Comparison of ENCODE assay signal across 10 cellular contexts in the genomic region with DNA sequence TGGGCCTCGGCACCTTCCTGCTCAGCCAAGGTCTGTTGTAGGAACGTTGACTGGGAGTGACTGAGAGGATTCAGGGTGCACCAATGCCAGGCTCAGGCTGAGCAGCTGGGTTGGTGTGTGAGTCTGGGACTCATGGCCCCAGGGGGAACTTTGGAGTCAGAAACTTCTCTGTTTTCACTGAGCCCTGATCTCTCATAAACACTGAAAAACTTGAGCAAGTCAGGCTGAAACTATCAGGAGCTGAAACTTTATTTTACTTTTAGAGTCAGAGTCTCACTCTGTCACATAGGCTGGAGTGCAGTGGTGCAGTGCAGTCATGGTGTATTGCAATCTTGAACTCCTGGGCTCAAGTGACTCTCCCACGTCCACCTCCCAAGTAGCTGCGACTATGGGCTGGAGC. TPM values are rescaled to one million over a fixed set of nuclear protein-coding genes. Genes with fewer than 3 reads are reported as not detected.
DNase-seq lines count a peak whose midpoint lies in the region; ATAC-seq and TF ChIP-seq lines count a peak whose summit lies in the region.
"Had no signal": no experiment of that assay in that cellular context is flagged by ENCODE, and none has a peak within 500 bp of the region (broad histone marks: within the 10 kb centered on the region; RNA-seq: fewer than 3 reads in every experiment).

No MANE protein-coding gene starts in this region.

- no peaks in the 10 kb centered on the region for H3K27me3 Mint-ChIP-seq in activated CD4-positive, alpha-beta T cell treated with anti-CD3 and anti-CD28 coated beads, Interleukin-2, amount 10 ng/mL, durations not matched to agents 24 days and 14 days
- no peaks in the 10 kb centered on the region for H3K27me3 Mint-ChIP-seq in stimulated activated naive B cell treated with anti-CD40 and anti-IgM and Interleukin-4, amounts not matched to agents 10 μg/mL and 1 μg/mL and 100 μg/mL, for 72 hours

- peak overlapping the region; percentile 61 for H3K27ac ChIP-seq in RWPE1

- intact Hi-C loops in activated CD4-positive, alpha-beta T cell treated with anti-CD3 and anti-CD28 coated beads, Interleukin-2, amount 10 ng/mL, durations not matched to agents 24 days and 14 days (cut with micrococcal nuclease) = loop anchor here (2.0 to 10.0 kb wide), 4 partner anchors 257 to 1769 kb away; no protein-coding TSS in a partner anchor

- no peaks in the 10 kb centered on the region for H3K9me3 Mint-ChIP-seq in activated CD4-positive, alpha-beta T cell treated with anti-CD3 and anti-CD28 coated beads, Interleukin-2, amount 10 ng/mL, durations not matched to agents 24 days and 14 days
- peaks cover 9% of the 10 kb centered on the region in 2 donors for H3K9me3 Mint-ChIP-seq in stimulated activated naive B cell treated with anti-CD40 and anti-IgM and Interleukin-4, amounts not matched to agents 10 μg/mL and 1 μg/mL and 100 μg/mL, for 72 hours

- ATAC-seq in HG02571 (IDR thresholded peaks at IDR 0.05; ENCODE audit: unreplicated experiment) = peak; percentile 80
- peak; percentile 60 to 74 for ATAC-seq in stimulated activated naive B cell treated with anti-CD40 and anti-IgM and Interleukin-4, amounts not matched to agents 10 μg/mL and 1 μg/mL and 100 μg/mL, for 72 hours (replicated peaks)

- POLR2A ChIA-PET in RWPE1 (lab: Yijun Ruan, JAX; ENCODE audit: low non-redundant PET) = no interaction called here

- no peak for DNase-seq in activated CD4-positive, alpha-beta T cell treated with anti-CD3 and anti-CD28 coated beads, Interleukin-2, amount 10 ng/mL, durations not matched to agents 24 days and 14 days
- DNase-seq in activated CD4-positive, alpha-beta T cell treated with anti-CD3 and anti-CD28 coated beads for 4 hours = no peak
- no peak for DNase-seq in RWPE1 (ENCODE audit: low spot score)
- DNase-seq in stimulated activated naive B cell treated with anti-CD40 and anti-IgM and Interleukin-4, amounts not matched to agents 10 μg/mL and 1 μg/mL and 100 μg/mL, for 72 hours = peak; percentile 34
- DNase-seq in NCI-H748 (lab: John Stamatoyannopoulos, UW; ENCODE audit: unreplicated experiment) = no peak
- DNase-seq in anterior cingulate cortex (lab: John Stamatoyannopoulos, UW) = no peak
- DNase-seq in SIG-M5 treated with dmso at 0.1 percent for 504 hours (lab: John Stamatoyannopoulos, UW; ENCODE audit: unreplicated experiment) = no peak
- DNase-seq: NCI-H446, SW 1271 had no signal

- H3K36me3 Mint-ChIP-seq in activated CD4-positive, alpha-beta T cell treated with anti-CD3 and anti-CD28 coated beads, Interleukin-2, amount 10 ng/mL, durations not matched to agents 24 days and 14 days (ENCODE audit: low read depth) = peaks cover 38% of the 10 kb centered on the region
- H3K36me3 Mint-ChIP-seq in stimulated activated naive B cell treated with anti-CD40 and anti-IgM and Interleukin-4, amounts not matched to agents 10 μg/mL and 1 μg/mL and 100 μg/mL, for 72 hours = peaks cover 60 to 72% of the 10 kb centered on the region in 2 donors

- no peak for TF ChIP-seq CTCF in RWPE1 (conservative IDR thresholded peaks at IDR 0.05; ENCODE audit: low read depth)

- peak overlapping the region; percentile 39 for H3K4me3 Mint-ChIP-seq in activated CD4-positive, alpha-beta T cell treated with anti-CD3 and anti-CD28 coated beads, Interleukin-2, amount 10 ng/mL, durations not matched to agents 24 days and 14 days
- H3K4me3 Mint-ChIP-seq in stimulated activated naive B cell treated with anti-CD40 and anti-IgM and Interleukin-4, amounts not matched to agents 10 μg/mL and 1 μg/mL and 100 μg/mL, for 72 hours = peak overlapping the region; percentile 66 to 74

- peaks cover 49% of the 10 kb centered on the region for H3K4me1 Mint-ChIP-seq in activated CD4-positive, alpha-beta T cell treated with anti-CD3 and anti-CD28 coated beads, Interleukin-2, amount 10 ng/mL, durations not matched to agents 24 days and 14 days
- peaks cover 70 to 97% of the 10 kb centered on the region in 2 donors for H3K4me1 Mint-ChIP-seq in stimulated activated naive B cell treated with anti-CD40 and anti-IgM and Interleukin-4, amounts not matched to agents 10 μg/mL and 1 μg/mL and 100 μg/mL, for 72 hours

- CTCF ChIA-PET in RWPE1 (lab: Yijun Ruan, JAX) = interaction anchor here (0.7 kb wide), 1 partner anchor 95 kb away, joined by 3 read pairs; no protein-coding TSS in a partner anchor

- H3K27ac Mint-ChIP-seq in activated CD4-positive, alpha-beta T cell treated with anti-CD3 and anti-CD28 coated beads, Interleukin-2, amount 10 ng/mL, durations not matched to agents 24 days and 14 days = peak overlapping the region; percentile 82
- peak overlapping the region; percentile 96 for H3K27ac Mint-ChIP-seq in stimulated activated naive B cell treated with anti-CD40 and anti-IgM and Interleukin-4, amounts not matched to agents 10 μg/mL and 1 μg/mL and 100 μg/mL, for 72 hours

RNA-seq across cellular contexts. Expression of a gene that starts 3.0 kb away (rescaled TPM):
- 35.4 and 35.9 TPM in 2 replicates for total RNA-seq in activated CD4-positive, alpha-beta T cell treated with anti-CD3 and anti-CD28 coated beads, Interleukin-2, amount 10 ng/mL, durations not matched to agents 24 days and 14 days
